Comparison of ENCODE assay signal across 22 cellular contexts in genomic region chr3:139948898-139949297, GRCh38.
"Had no signal": no experiment of that assay in that cellular context is flagged by ENCODE, and none has a peak within 500 bp of the region (broad histone marks: within the 10 kb centered on the region; RNA-seq: fewer than 3 reads in every experiment).

No MANE protein-coding gene starts in this region.

- H3K27me3 Mint-ChIP-seq: stimulated activated memory B cell treated with anti-CD40 and anti-IgM and Interleukin-4, amounts not matched to agents 10 μg/mL and 1 μg/mL and 100 μg/mL, for 72 hours had no signal

- H3K36me3 Mint-ChIP-seq: mesothelial cell of epicardium; naive B cell; neural progenitor cell; stimulated activated memory B cell treated with anti-CD40 and anti-IgM and Interleukin-4, amounts not matched to agents 10 μg/mL and 1 μg/mL and 100 μg/mL, for 72 hours had no signal

- H3K27ac Mint-ChIP-seq: mesothelial cell of epicardium; naive B cell; nephron; neural progenitor cell; stimulated activated memory B cell treated with anti-CD40 and anti-IgM and Interleukin-4, amounts not matched to agents 10 μg/mL and 1 μg/mL and 100 μg/mL, for 72 hours; stimulated activated naive CD8-positive, alpha-beta T cell treated with anti-CD3 and anti-CD28 coated beads, Interleukin-15, Interleukin-2, amounts not matched to agents 100 ng/mL and 50 ng/mL, for 24 hours had no signal

- H3K9me3 Mint-ChIP-seq: mesothelial cell of epicardium; nephron; neural progenitor cell; stimulated activated memory B cell treated with anti-CD40 and anti-IgM and Interleukin-4, amounts not matched to agents 10 μg/mL and 1 μg/mL and 100 μg/mL, for 72 hours; stimulated activated naive CD8-positive, alpha-beta T cell treated with anti-CD3 and anti-CD28 coated beads, Interleukin-15, Interleukin-2, amounts not matched to agents 100 ng/mL and 50 ng/mL, for 24 hours had no signal

- H3K36me3 ChIP-seq: gastrocnemius medialis, left lung, neural progenitor cell, sigmoid colon, thyroid gland had no signal

- H3K4me3 ChIP-seq: dorsolateral prefrontal cortex, gastrocnemius medialis, hepatocyte, left lung, mucosa of descending colon, neural progenitor cell, psoas muscle, sigmoid colon, thyroid gland had no signal

- H3K9me3 ChIP-seq: gastrocnemius medialis, mucosa of descending colon, psoas muscle, sigmoid colon, thyroid gland had no signal

- H3K27me3 ChIP-seq: dorsolateral prefrontal cortex, gastrocnemius medialis, hepatocyte, left lung, neural progenitor cell, sigmoid colon, thyroid gland had no signal

- H3K4me1 Mint-ChIP-seq: mesothelial cell of epicardium; naive B cell; nephron; stimulated activated memory B cell treated with anti-CD40 and anti-IgM and Interleukin-4, amounts not matched to agents 10 μg/mL and 1 μg/mL and 100 μg/mL, for 72 hours had no signal

- H3K4me1 ChIP-seq: gastrocnemius medialis, left lung, neural progenitor cell, psoas muscle, sigmoid colon had no signal

- H3K4me3 Mint-ChIP-seq: mesothelial cell of epicardium; naive B cell; nephron; neural progenitor cell; stimulated activated memory B cell treated with anti-CD40 and anti-IgM and Interleukin-4, amounts not matched to agents 10 μg/mL and 1 μg/mL and 100 μg/mL, for 72 hours; stimulated activated naive CD8-positive, alpha-beta T cell treated with anti-CD3 and anti-CD28 coated beads, Interleukin-15, Interleukin-2, amounts not matched to agents 100 ng/mL and 50 ng/mL, for 24 hours had no signal

- H3K27ac ChIP-seq: dorsolateral prefrontal cortex, gastrocnemius medialis, hepatocyte, left lung, neural progenitor cell, psoas muscle, sigmoid colon, thyroid gland had no signal

- DNase-seq: dorsolateral prefrontal cortex; effector CD4-positive, alpha-beta T cell; foreskin fibroblast; gastrocnemius medialis; left cardiac atrium; left lung; mesenchymal stem cell; mucosa of descending colon; naive B cell; psoas muscle; right cardiac atrium; sigmoid colon; stimulated activated CD4-positive, alpha-beta T cell treated with anti-CD3 and anti-CD28 coated beads, Interleukin-2, amount 100 ng/mL, for 24 hours; stimulated activated CD4-positive, alpha-beta T cell treated with anti-CD3 and anti-CD28 coated beads, Interleukin-4, amount 100 ng/mL, for 24 hours; thyroid gland; trophoblast cell had no signal

- ATAC-seq: gastrocnemius medialis; left cardiac atrium; left lung; mucosa of descending colon; psoas muscle; right cardiac atrium; stimulated activated memory B cell treated with anti-CD40 and anti-IgM and Interleukin-4, amounts not matched to agents 10 μg/mL and 1 μg/mL and 100 μg/mL, for 72 hours had no signal
